8 cellular contexts compared by ENCODE assay signal in the genomic region with DNA sequence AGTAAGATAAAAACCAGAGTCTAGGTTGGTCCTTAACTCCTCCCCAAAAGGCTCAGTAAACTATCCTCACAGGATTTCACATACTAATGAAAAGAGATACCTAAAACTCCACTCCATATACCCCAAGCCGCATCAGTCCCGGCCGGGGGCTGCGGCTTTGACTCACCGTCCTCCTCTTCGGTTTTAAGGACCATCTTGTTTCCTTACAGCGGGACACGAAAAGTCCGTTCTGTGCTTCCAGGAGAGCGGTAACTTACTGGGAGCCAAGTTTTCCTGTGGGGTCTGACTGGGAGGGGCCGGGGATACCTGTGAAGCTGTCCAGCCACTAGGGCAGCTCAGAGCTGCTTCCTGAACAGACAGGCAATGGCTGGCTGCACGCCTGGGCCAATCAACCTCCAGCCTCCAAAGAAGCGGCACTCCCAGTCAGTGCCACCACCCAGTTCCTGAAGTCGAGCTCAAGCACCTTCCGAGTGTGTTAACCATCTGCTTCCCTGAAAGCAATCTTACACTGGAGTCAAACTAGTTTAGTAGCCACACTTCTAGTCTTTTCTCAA. TPM values are rescaled to one million over a fixed set of nuclear protein-coding genes. Genes with fewer than 3 reads are reported as not detected.
DNase-seq lines count a peak whose midpoint lies in the region; ATAC-seq and TF ChIP-seq lines count a peak whose summit lies in the region.

No MANE protein-coding gene starts in this region.

- peak overlapping the region; percentile 89 for H3K27ac Mint-ChIP-seq in activated T-cell treated with anti-CD3 and anti-CD28 coated beads, Interleukin-2, amount 50 U/mL, for 72 hours

- H3K9me3 Mint-ChIP-seq in activated T-cell treated with anti-CD3 and anti-CD28 coated beads, Interleukin-2, amount 50 U/mL, for 72 hours = no peaks in the 10 kb centered on the region

- no peaks in the 10 kb centered on the region for H3K9me3 ChIP-seq in gastroesophageal sphincter

- no peaks in the 10 kb centered on the region for H3K27me3 ChIP-seq in gastroesophageal sphincter
- no peaks in the 10 kb centered on the region for H3K27me3 ChIP-seq in rectal smooth muscle tissue (ENCODE audit: control insufficient read depth, insufficient read depth, low read length)

- peaks cover 4 to 6% of the 10 kb centered on the region in 2 donors for H3K36me3 Mint-ChIP-seq in activated T-cell treated with anti-CD3 and anti-CD28 coated beads, Interleukin-2, amount 50 U/mL, for 72 hours (ENCODE audit: insufficient read depth in 2 of 2)

- H3K27me3 Mint-ChIP-seq in activated T-cell treated with anti-CD3 and anti-CD28 coated beads, Interleukin-2, amount 50 U/mL, for 72 hours (ENCODE audit: low read depth) = no peaks in the 10 kb centered on the region

- H3K4me3 ChIP-seq in gastroesophageal sphincter = peak overlapping the region; percentile 29 to 46
- H3K4me3 ChIP-seq in rectal smooth muscle tissue (ENCODE audit: low read length) = peak overlapping the region; percentile 61

- DNase-seq in NCI-H748 (lab: John Stamatoyannopoulos, UW; ENCODE audit: unreplicated experiment) = peak; percentile 44
- no peak for DNase-seq in NCI-H748 treated with DMSO at 0.1 percent for 48 hours (lab: John Stamatoyannopoulos, UW)
- DNase-seq in NOMO-1 (lab: John Stamatoyannopoulos, UW; ENCODE audit: unreplicated experiment in 2 of 2) = peak; percentile 87 to 89
- peak; percentile 61 to 64 for DNase-seq in activated T-cell treated with anti-CD3 and anti-CD28 coated beads, Interleukin-2, amount 50 U/mL, for 72 hours

- peak; percentile 58 for ATAC-seq in HG03135 (IDR thresholded peaks at IDR 0.05; ENCODE audit: unreplicated experiment)
- peak; percentile 73 to 78 for ATAC-seq in activated T-cell treated with anti-CD3 and anti-CD28 coated beads, Interleukin-2, amount 50 U/mL, for 72 hours (replicated peaks in 1 of 2)
- peak; percentile 84 for ATAC-seq in gastroesophageal sphincter
- no peak for ATAC-seq in GM21526 (IDR thresholded peaks at IDR 0.05; ENCODE audit: low FRiP score, unreplicated experiment)

- whole genome bisulfite sequencing in gastroesophageal sphincter (ENCODE audit: low coverage in 1 of 2), 2 donors = 36% methylated on average over 10 of the region's 15 CpGs; no CpG with 5 or more reads in 1 of the 2 donors

- H3K27ac ChIP-seq in gastroesophageal sphincter = peak overlapping the region; percentile 4 to 78 (median 64)
- peak overlapping the region; percentile 18 for H3K27ac ChIP-seq in rectal smooth muscle tissue (ENCODE audit: low read depth, low read length)

- peak overlapping the region; percentile 82 for H3K9ac ChIP-seq in rectal smooth muscle tissue (ENCODE audit: low read length)

- peak in 1 of 4 experiments; percentile 10 for TF ChIP-seq CTCF in gastroesophageal sphincter (IDR thresholded peaks at IDR 0.05)

- no peaks in the 10 kb centered on the region for H3K36me3 ChIP-seq in gastroesophageal sphincter
- no peaks in the 10 kb centered on the region for H3K36me3 ChIP-seq in rectal smooth muscle tissue (ENCODE audit: control insufficient read depth, insufficient read depth, low read length)

- TF ChIP-seq EP300 in gastroesophageal sphincter (IDR thresholded peaks at IDR 0.05) = no peak

- peak overlapping the region; percentile 83 to 90 for H3K4me3 Mint-ChIP-seq in activated T-cell treated with anti-CD3 and anti-CD28 coated beads, Interleukin-2, amount 50 U/mL, for 72 hours

- H3K4me1 ChIP-seq in gastroesophageal sphincter (peaks cover 0 to 80% (median 7%) of the 10 kb centered on the region in 3 donors), rectal smooth muscle tissue (ENCODE audit: control insufficient read depth, insufficient read depth, low read length) (peaks cover 15% of the 10 kb centered on the region)

- no peak for TF ChIP-seq POLR2A in gastroesophageal sphincter (IDR thresholded peaks at IDR 0.05)

- H3K4me1 Mint-ChIP-seq in activated T-cell treated with anti-CD3 and anti-CD28 coated beads, Interleukin-2, amount 50 U/mL, for 72 hours (ENCODE audit: low read depth) = peaks cover 92% of the 10 kb centered on the region

RNA-seq across cellular contexts. Expression of a gene that starts 45.5 kb away (rescaled TPM):
- total RNA-seq in activated T-cell treated with anti-CD3 and anti-CD28 coated beads, Interleukin-2, amount 50 U/mL, for 72 hours = 100 to 1,000 TPM; 163 to 204 TPM
- total RNA-seq in gastroesophageal sphincter = 10 to 100 TPM; 26.9 to 38.0 (median 31.0) TPM

Comparison
In these comparisons a context has a peak if more than half of its experiments do, and no peak if none do; other contexts are left out.
1. RNA of a gene that starts 45.5 kb away (total RNA-seq): 163 to 204 TPM in activated T-cell treated with anti-CD3 and anti-CD28 coated beads, Interleukin-2, amount 50 U/mL, for 72 hours; 26.9 to 38.0 TPM in gastroesophageal sphincter; every median in the first group is over 4 times any median in the second.